Comparison of ENCODE assay signal across 21 cellular contexts in the genomic region with DNA sequence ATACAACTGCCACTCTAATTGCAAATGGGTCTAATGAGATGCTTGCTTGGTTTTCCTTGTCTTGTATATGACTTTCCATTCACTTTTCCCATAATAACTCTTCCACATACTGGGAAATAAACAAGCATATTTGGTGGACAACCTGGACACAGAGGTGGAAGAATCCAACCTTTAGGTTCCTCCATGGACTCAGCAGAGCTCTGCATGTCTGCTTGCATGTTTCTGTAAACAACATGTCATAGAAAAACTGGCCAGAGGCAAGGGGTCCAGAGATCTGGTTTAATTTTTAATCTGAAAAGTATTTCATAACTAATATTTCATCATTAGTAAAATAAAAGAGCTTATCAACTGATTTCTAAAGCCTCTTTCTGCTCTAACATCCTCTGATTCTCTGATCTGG. TPM values are rescaled to one million over a fixed set of nuclear protein-coding genes. Genes with fewer than 3 reads are reported as not detected.
DNase-seq lines count a peak whose midpoint lies in the region; ATAC-seq, FAIRE-seq and TF ChIP-seq lines count a peak whose summit lies in the region.
"Had no signal": no experiment of that assay in that cellular context is flagged by ENCODE, and none has a peak within 500 bp of the region (broad histone marks: within the 10 kb centered on the region; RNA-seq: fewer than 3 reads in every experiment).

No MANE protein-coding gene starts in this region.

- H4K20me1 ChIP-seq in HepG2 (ENCODE audit: insufficient read depth, low read length) = no peaks in the 10 kb centered on the region; the same call in 1 of the 2 replicates
- H4K20me1 ChIP-seq in neural cell (ENCODE audit: insufficient read depth) = no peaks in the 10 kb centered on the region

- H3K36me3 ChIP-seq in HepG2 (replicated peaks in 1 of 2; ENCODE audit: control insufficient read depth in 1 of 2, insufficient read depth in 2 of 2, low read length in 2 of 2) = no peaks in the 10 kb centered on the region
- H3K36me3 ChIP-seq in neural cell (ENCODE audit: insufficient read depth, low read length) = no peaks in the 10 kb centered on the region
- H3K36me3 ChIP-seq in ascending aorta = no peaks in the 10 kb centered on the region
- H3K36me3 ChIP-seq: SJSA1 had no signal

- H3K27me3 ChIP-seq in HepG2 (ENCODE audit: control insufficient read depth in 1 of 2, insufficient read depth in 2 of 2, low read length in 2 of 2) = no peaks in the 10 kb centered on the region
- no peaks in the 10 kb centered on the region for H3K27me3 ChIP-seq in neural cell (ENCODE audit: insufficient read depth, low read depth, low read length)
- H3K27me3 ChIP-seq in ascending aorta = no peaks in the 10 kb centered on the region
- H3K27me3 ChIP-seq: SJSA1 had no signal

- CTCF ChIA-PET in WTC11 (lab: Charles Lee) = no interaction called here
- CTCF ChIA-PET in HepG2 (lab: Yijun Ruan, JAX; ENCODE audit: low intra/inter-chr PET ratio, low total read pairs) = no interaction called here

- TF ChIP-seq POLR2A in GM12891 (IDR thresholded peaks at IDR 0.05; ENCODE audit: low read depth, low read length) (no peak), HepG2 (IDR thresholded peaks at IDR 0.05; ENCODE audit: insufficient read depth in 1 of 2, low read depth in 2 of 2, low read length in 2 of 2) (no peak)

- no peaks in the 10 kb centered on the region for H3F3A ChIP-seq in neural cell (ENCODE audit: insufficient read depth, low read length, poor library complexity, severe bottlenecking)

- ATAC-seq in WTC11 (no peak), HepG2 (peak; percentile 56; the same call in 1 of the 3 replicates)
- ATAC-seq: GM12878, T-cell had no signal

- H3K9me3 Mint-ChIP-seq in WTC11 = no peaks in the 10 kb centered on the region
- H3K9me3 Mint-ChIP-seq: CD4-positive, alpha-beta memory T cell; T-cell had no signal

- intact Hi-C loops in HepG2 (cut with micrococcal nuclease; ENCODE audit: unreplicated experiment) = no loop called here
- intact Hi-C loops in ascending aorta (cut with DNase I) = no loop called here

- BruUV-seq in HepG2 (replicated peaks; lab: Mats Ljungman, UMichigan) = no TSS peak

- H3K9ac ChIP-seq in HepG2 (ENCODE audit: insufficient read depth, low read depth, low read length) = no peak overlapping the region
- H3K9ac ChIP-seq in neural cell (ENCODE audit: low read length) = no peak overlapping the region

- H2AFZ ChIP-seq in HepG2 (ENCODE audit: low read length) (no peak overlapping the region), neural cell (ENCODE audit: low read depth, low read length) (no peak overlapping the region)
- H2AFZ ChIP-seq: PC-9 had no signal

- TF ChIP-seq EP300 in HepG2 (IDR thresholded peaks at IDR 0.05; ENCODE audit: low read depth in 2 of 2, low read length in 2 of 2) (no peak), HepG2 (CRISPR knock-in tag; IDR thresholded peaks at IDR 0.05; ENCODE audit: borderline replicate concordance) (no peak), neural cell (conservative IDR thresholded peaks at IDR 0.05; ENCODE audit: poor library complexity, severe bottlenecking) (no peak)

- H3K4me3 Mint-ChIP-seq in WTC11 = no peak overlapping the region
- H3K4me3 Mint-ChIP-seq: CD4-positive, alpha-beta memory T cell; T-cell had no signal

- H3K27me3 Mint-ChIP-seq in WTC11 (ENCODE audit: low read depth) = no peaks in the 10 kb centered on the region
- H3K27me3 Mint-ChIP-seq: T-cell had no signal

- peak overlapping the region; percentile 64; the same call in 1 of the 2 replicates for H3K27ac Mint-ChIP-seq in WTC11
- H3K27ac Mint-ChIP-seq: CD4-positive, alpha-beta memory T cell; T-cell had no signal

- FAIRE-seq in GM12891 (lab: Jason Lieb, UNC) (peak; percentile 58), HepG2 (lab: Jason Lieb, UNC) (no peak)
- FAIRE-seq: GM12878, H1 had no signal

- H3K4me2 ChIP-seq in HepG2 (ENCODE audit: low read depth, low read length) (no peak overlapping the region), neural cell (ENCODE audit: low read length) (peak overlapping the region; percentile 14)
- H3K4me2 ChIP-seq: PC-9 had no signal

- peaks cover 30% of the 10 kb centered on the region; the same call in 1 of the 2 replicates for H3K4me1 ChIP-seq in HepG2 (ENCODE audit: insufficient read depth, low read length)
- no peaks in the 10 kb centered on the region for H3K4me1 ChIP-seq in ascending aorta

- POLR2A ChIA-PET in WTC11 (lab: Charles Lee) = no interaction called here
- POLR2A ChIA-PET in HepG2 (lab: Yijun Ruan, JAX) = no interaction called here

- H3K36me3 Mint-ChIP-seq in WTC11 = no peaks in the 10 kb centered on the region
- H3K36me3 Mint-ChIP-seq: CD4-positive, alpha-beta memory T cell; T-cell had no signal

- no peaks in the 10 kb centered on the region for H3K9me2 ChIP-seq in neural cell (ENCODE audit: insufficient read depth, low read length)

- peaks cover 10% of the 10 kb centered on the region for H3K4me1 Mint-ChIP-seq in WTC11

- H3K9me3 ChIP-seq in HepG2 (ENCODE audit: low read length) (no peaks in the 10 kb centered on the region), neural cell (ENCODE audit: low read length) (no peaks in the 10 kb centered on the region), ascending aorta (no peaks in the 10 kb centered on the region)
- H3K9me3 ChIP-seq: SJSA1 had no signal

- H3K4me3 ChIP-seq in HepG2 (replicated peaks in 1 of 3; ENCODE audit: insufficient read depth in 1 of 3, low read depth in 2 of 3, low read length in 3 of 3) = no peak overlapping the region
- no peak overlapping the region for H3K4me3 ChIP-seq in neural cell (ENCODE audit: low read length)
- no peak overlapping the region for H3K4me3 ChIP-seq in ascending aorta
- H3K4me3 ChIP-seq: GM12878, PC-9, SJSA1 had no signal

- TF ChIP-seq RAD21 in HepG2 (CRISPR knock-in tag; IDR thresholded peaks at IDR 0.05) (no peak), neural cell (conservative IDR thresholded peaks at IDR 0.05) (no peak)

- TF ChIP-seq CTCF in WTC11 (IDR thresholded peaks at IDR 0.05) (no peak), HepG2 (CRISPR knock-in tag; IDR thresholded peaks at IDR 0.05) (no peak), neural cell (IDR thresholded peaks at IDR 0.05; ENCODE audit: poor library complexity, severe bottlenecking) (no peak), ascending aorta (IDR thresholded peaks at IDR 0.05) (no peak)

- H3K79me2 ChIP-seq in HepG2 (ENCODE audit: insufficient read depth, low read length) = peaks cover 13% of the 10 kb centered on the region
- H3K79me2 ChIP-seq in neural cell (replicated peaks; ENCODE audit: insufficient read depth, low read length) = no peaks in the 10 kb centered on the region

- H3K27ac ChIP-seq in HepG2 (ENCODE audit: extremely low read length, insufficient read depth, low read length) = no peak overlapping the region
- H3K27ac ChIP-seq in neural cell (ENCODE audit: low read length) = no peak overlapping the region
- no peak overlapping the region for H3K27ac ChIP-seq in ascending aorta
- H3K27ac ChIP-seq: PC-9, SJSA1 had no signal

- DNase-seq in GM12891 (ENCODE audit: insufficient read length, low spot score) (no peak), WTC11 (ENCODE audit: low spot score) (no peak), HepG2 (ENCODE audit: low spot score) (no peak), ascending aorta (ENCODE audit: low spot score in 2 of 2) (no peak), NCI-H1092 treated with DMSO at 0.1 percent for 48 hours (lab: John Stamatoyannopoulos, UW) (no peak), SK-N-DZ (ENCODE audit: low spot score) (no peak), 8988T (no peak)
- DNase-seq: C1 segment of cervical spinal cord; CD4-positive, alpha-beta memory T cell; COR-L47; DMS53; HCEC 1CT; NCI-H1694; NCI-H446; PC-9; Right ventricle myocardium superior; T-cell had no signal

- in situ Hi-C loops in HepG2 (cut with HindIII; ENCODE audit: extremely low pct_ligation_motif_present, low pct_unique_long_range_greater_than_20kb) = no loop called here

TF ChIP-seq in GM12891, 5 proteins besides CTCF, POLR2A, EP300 and RAD21 (continues in another document):
- TF ChIP-seq SPI1 (IDR thresholded peaks at IDR 0.05; ENCODE audit: low read depth, low read length) = no peak

TF ChIP-seq in HepG2, 621 proteins besides CTCF, POLR2A, EP300 and RAD21 (continues in another document):
- TF ChIP-seq ZFP1 (CRISPR knock-in tag; IDR thresholded peaks at IDR 0.05) (no peak), ZNF432 (CRISPR knock-in tag; IDR thresholded peaks at IDR 0.05; ENCODE audit: borderline replicate concordance) (no peak)

RNA-seq across cellular contexts. Expression of a gene that starts 30.2 kb away (rescaled TPM):
- 8.6 TPM for polyA plus RNA-seq in GM12891 (2012; ENCODE audit: low read depth, missing spikeins)
- total RNA-seq in WTC11 (2021) (23.9 to 30.0 TPM (median 23.9 TPM) in 3 replicates), HepG2 (2016; rRNA removed; fragmentation: Illumina TruSeq; extraction: Trizol) (31.5 and 47.7 TPM in 2 replicates), ascending aorta (43.1 TPM)
- total RNA-seq in HepG2 (2016; cell fraction: cytosol; rRNA removed; fragmentation: Illumina TruSeq; extraction: Trizol; ENCODE audit: low read depth) = 7.7 and 9.3 TPM in 2 replicates
- 33.4 and 49.5 TPM in 2 replicates for total RNA-seq in HepG2 (2016; cell fraction: insoluble cytoplasmic fraction; rRNA removed; fragmentation: Illumina TruSeq; extraction: Trizol)
- 11.5 and 12.4 TPM in 2 replicates for total RNA-seq in HepG2 (2016; cell fraction: membrane; rRNA removed; fragmentation: Illumina TruSeq; extraction: Trizol)
- 45.0 and 48.7 TPM in 2 replicates for total RNA-seq in HepG2 (2016; cell fraction: nucleus; rRNA removed; fragmentation: Illumina TruSeq; extraction: Trizol)
- polyA plus RNA-seq in HepG2 (2011; rRNA removed) (10.8 and 10.9 TPM in 2 replicates), neural cell (1.9 and 3.2 TPM in 2 replicates)
- 13.3 and 13.6 TPM in 2 replicates for polyA plus RNA-seq in HepG2 (2011; cell fraction: cytosol; rRNA removed)
- 12.0 and 12.4 TPM in 2 replicates for polyA plus RNA-seq in HepG2 (2011; cell fraction: nucleus; rRNA removed)
- 26.9 and 28.2 TPM in 2 replicates for polyA plus RNA-seq in HepG2 (2012)
- polyA plus RNA-seq in HepG2 (2016; cell fraction: cytosol; fragmentation: Illumina TruSeq; extraction: Trizol; ENCODE audit: low read depth) = 1.1 and 1.4 TPM in 2 replicates
- polyA plus RNA-seq in HepG2 (2016; cell fraction: insoluble cytoplasmic fraction; fragmentation: Illumina TruSeq; extraction: Trizol; ENCODE audit: low read depth) = 26.8 and 32.2 TPM in 2 replicates
- 3.4 and 3.7 TPM in 2 replicates for polyA plus RNA-seq in HepG2 (2016; cell fraction: membrane; fragmentation: Illumina TruSeq; extraction: Trizol; ENCODE audit: low read depth)
- polyA plus RNA-seq in HepG2 (2016; cell fraction: nucleus; fragmentation: Illumina TruSeq; extraction: Trizol; ENCODE audit: insufficient read depth, low read depth) = 44.3 and 45.5 TPM in 2 replicates
- 15.3 and 32.9 TPM in 2 replicates for polyA minus RNA-seq in HepG2 (2011; rRNA and poly(A)+ RNA removed; ENCODE audit: low replicate concordance)
- polyA minus RNA-seq in HepG2 (2011; cell fraction: cytosol; rRNA and poly(A)+ RNA removed) = 24.1 and 25.6 TPM in 2 replicates
- 36.9 and 37.2 TPM in 2 replicates for polyA minus RNA-seq in HepG2 (2011; cell fraction: nucleus; rRNA and poly(A)+ RNA removed)
- polyA minus RNA-seq in neural cell = 10.7 and 11.3 TPM in 2 replicates
- polyA plus RNA-seq in SK-N-DZ (2014; cell fraction: cytosol; rRNA removed) = 23.5 and 25.0 TPM in 2 replicates
- 21.9 and 22.7 TPM in 2 replicates for polyA plus RNA-seq in SK-N-DZ (2014; cell fraction: nucleus; rRNA removed)
